ENCODE assay signal across 18 cellular contexts in the genomic region with DNA sequence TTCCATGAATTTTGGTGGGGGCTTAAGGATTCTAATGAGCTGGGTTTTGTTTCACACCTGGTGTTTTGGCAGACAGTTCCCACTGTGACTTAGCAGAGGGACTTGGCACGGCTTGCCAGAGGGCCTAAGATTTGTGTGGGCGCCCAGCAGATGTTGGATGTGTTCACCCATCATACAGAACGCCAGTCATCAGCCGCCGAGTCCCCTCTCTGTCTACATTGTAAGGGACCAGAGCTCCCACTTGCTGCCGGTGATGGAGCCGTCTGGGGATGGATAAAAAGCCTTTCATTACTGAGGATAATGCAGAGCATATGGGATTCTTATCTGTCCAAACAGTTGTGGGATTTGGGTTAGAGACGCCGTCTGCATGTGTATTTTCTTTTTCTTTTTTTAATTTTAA. TPM values are rescaled to one million over a fixed set of nuclear protein-coding genes. Genes with fewer than 3 reads are reported as not detected.
DNase-seq lines count a peak whose midpoint lies in the region; ATAC-seq and TF ChIP-seq lines count a peak whose summit lies in the region.
"Had no signal": no experiment of that assay in that cellular context is flagged by ENCODE, and none has a peak within 500 bp of the region (broad histone marks: within the 10 kb centered on the region; RNA-seq: fewer than 3 reads in every experiment).

No MANE protein-coding gene starts in this region.

- H3K9me3 ChIP-seq in right cardiac atrium (ENCODE audit: control insufficient read depth, low read length): no peaks in the 10 kb centered on the region

- H3K9me3 Mint-ChIP-seq in brain: no peaks in the 10 kb centered on the region

- peak overlapping the region in 4 of 5 experiments; percentile 9 to 79 (median 48) for H3K27ac Mint-ChIP-seq in brain
- H3K27ac Mint-ChIP-seq: CD14-positive monocyte had no signal

- H3K27ac ChIP-seq in right cardiac atrium (ENCODE audit: low read length): peak overlapping the region; percentile 75
- H3K27ac ChIP-seq: GM23248, RWPE1 had no signal

- intact Hi-C loops in right cardiac atrium (cut with DNase I): no loop called here

- peaks cover 8% of the 10 kb centered on the region for H3K27me3 Mint-ChIP-seq in brain
- H3K27me3 Mint-ChIP-seq: IgD-negative memory B cell had no signal

- 38% methylated on average over 9 of the region's 9 CpGs for WGBS in right cardiac atrium

- DNase-seq in D341Med (ENCODE audit: low spot score): peak; percentile 76
- peak; percentile 80 for DNase-seq in NCI-H69 (lab: John Stamatoyannopoulos, UW)
- DNase-seq in right cardiac atrium: no peak
- no peak for DNase-seq in HT-29 (ENCODE audit: low spot score)
- no peak for DNase-seq in Ammon's horn (ENCODE audit: low spot score)
- no peak for DNase-seq in DMS79 treated with DMSO at 0.1 percent for 48 hours (lab: John Stamatoyannopoulos, UW)
- DNase-seq: DND-41; GF-D8; GM23248; NCI-H1436 treated with DMSO at 0.1 percent for 48 hours; NCI-H446 treated with DMSO at 0.1 percent for 48 hours; NK-92 treated with Interleukin-12 subunit alpha and Interleukin-12 subunit beta, amount 100 ng/mL, for 24 hours; OCI-M1 had no signal

- H3K4me1 ChIP-seq in right cardiac atrium (ENCODE audit: control insufficient read depth, insufficient read depth, low read length): peaks cover 4% of the 10 kb centered on the region

- peak in 1 of 2 donors; percentile 13 for ATAC-seq in right cardiac atrium
- no peak for ATAC-seq in activated CD4-positive, CD25-positive, alpha-beta regulatory T cell treated with anti-CD3 and anti-CD28 coated beads, Interleukin-2, amount 50 U/mL, for 24 hours

- H3K4me3 Mint-ChIP-seq in brain: peak overlapping the region in 1 of 5 experiments; percentile 19
- H3K4me3 Mint-ChIP-seq: CD14-positive monocyte, IgD-negative memory B cell had no signal

- no peak for TF ChIP-seq CTCF in brain (conservative IDR thresholded peaks at IDR 0.05)

- H3K36me3 Mint-ChIP-seq in brain: no peaks in the 10 kb centered on the region
- H3K36me3 Mint-ChIP-seq: CD14-positive monocyte, IgD-negative memory B cell had no signal

- H3K4me1 Mint-ChIP-seq in brain: peaks cover 48% of the 10 kb centered on the region
- H3K4me1 Mint-ChIP-seq: CD14-positive monocyte, IgD-negative memory B cell had no signal

- H3K4me3 ChIP-seq in right cardiac atrium (ENCODE audit: low read length): no peak overlapping the region
- H3K4me3 ChIP-seq: GM23248 had no signal

- no peaks in the 10 kb centered on the region for H3K27me3 ChIP-seq in right cardiac atrium (ENCODE audit: control insufficient read depth, insufficient read depth)

RNA-seq across cellular contexts. Expression of gene RBFOX1, which starts 12.8 kb away (rescaled TPM):
- polyA plus RNA-seq in brain (ENCODE audit: insufficient read depth, low read depth, low replicate concordance) (50.2 TPM), right cardiac atrium (22.5 TPM)
- 10 to 100 TPM; 55.9 to 80.8 (median 69.2) TPM for total RNA-seq in right cardiac atrium
- not detected in 2 replicates for total RNA-seq in HT-29 (2014; rRNA removed; shearing (Covaris generic))
- total RNA-seq: GM23248 had no signal
- polyA plus RNA-seq: CD14-positive monocyte, GM23248, IgD-negative memory B cell had no signal

Comparison
In these comparisons a context has a peak if more than half of its experiments do, and no peak if none do; other contexts are left out.
1. DNase-seq: peak in D341Med (single experiment) and NCI-H69 (single experiment); none in right cardiac atrium (0 of 3), HT-29 (single experiment), Ammon's horn (single experiment) and DMS79 treated with DMSO at 0.1 percent for 48 hours (single experiment).
2. RNA of gene RBFOX1, which starts 12.8 kb away (total RNA-seq): 55.9 to 80.8 TPM in right cardiac atrium; not detected in HT-29; every median in the first group is over 10 times any median in the second.